ENCODE assay signal across 12 cellular contexts in the genomic region with DNA sequence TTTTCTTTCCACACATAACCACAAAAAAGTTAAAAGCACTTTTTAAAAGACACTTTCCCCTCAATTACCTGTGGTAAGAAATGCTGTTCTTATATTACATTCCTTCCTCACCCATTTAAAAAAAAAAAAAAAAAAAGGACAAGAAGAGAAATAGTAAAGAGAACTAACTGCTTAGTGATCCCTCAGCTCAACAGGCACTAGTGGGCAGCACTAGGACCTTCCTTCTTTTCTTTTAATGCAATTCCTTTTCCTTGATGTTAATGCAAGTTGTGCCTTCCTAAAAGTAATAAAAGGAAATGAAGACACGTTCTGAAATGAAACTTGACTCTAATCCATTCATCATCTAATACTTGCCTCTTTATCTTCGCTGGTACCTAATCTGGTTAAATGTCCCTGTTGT.
A peak's percentile ranks its signal among the peaks of the same experiment; 100 is the strongest.
DNase-seq lines count a peak whose midpoint lies in the region; ATAC-seq and TF ChIP-seq lines count a peak whose summit lies in the region.
"Had no signal": no experiment of that assay in that cellular context is flagged by ENCODE, and none has a peak within 500 bp of the region (broad histone marks: within the 10 kb centered on the region; RNA-seq: fewer than 3 reads in every experiment).

No MANE protein-coding gene starts in this region.

- H3K27ac ChIP-seq in HEK293 (ENCODE audit: extremely low read depth, low read depth, low read length), result no peak overlapping the region

- H3K9me3 ChIP-seq in HEK293 (ENCODE audit: control insufficient read depth, insufficient read depth, low read depth, low read length), result no peaks in the 10 kb centered on the region

- CTCF ChIA-PET in HEK293 (lab: Yijun Ruan, JAX), result interaction anchor here (0.6 to 1.2 kb wide), 3 partner anchors 11 to 424 kb away, joined by 3 to 8 read pairs (median 3); no protein-coding TSS in a partner anchor

- POLR2A ChIA-PET in HEK293 (lab: Yijun Ruan, JAX), result no interaction called here

- H3K36me3 ChIP-seq in HEK293 (ENCODE audit: control insufficient read depth in 2 of 2, insufficient read depth in 1 of 2, low read length in 2 of 2), result peaks cover 0 to 24% of the 10 kb centered on the region in 2 experiments; a peak in 2 of 3 replicates

- in situ Hi-C loops in ACHN (cut with HindIII; ENCODE audit: low pct_ligation_motif_present, low pct_unique_long_range_greater_than_20kb, low sequenced_read_pairs), result no loop called here

- peak; percentile 22 for DNase-seq in ACHN
- DNase-seq in amniotic epithelial cell (ENCODE audit: low read depth), result peak; percentile 32
- peak; percentile 50 for DNase-seq in iris pigment epithelial cell (ENCODE audit: low read depth)
- no peak for DNase-seq in NCI-H146 treated with DMSO at 0.1 percent for 48 hours (lab: John Stamatoyannopoulos, UW; ENCODE audit: unreplicated experiment)
- no peak for DNase-seq in NCI-H2171 (lab: John Stamatoyannopoulos, UW)
- DNase-seq: activated T-cell treated with anti-CD3 and anti-CD28 coated beads, Interleukin-2, amount 50 U/mL, for 48 hours; NCI-H2029 treated with DMSO at 0.1 percent for 48 hours; stimulated activated CD8-positive, alpha-beta memory T cell treated with anti-CD3 and anti-CD28 coated beads, Interleukin-4, amount 100 ng/mL, for 48 hours had no signal

- H3K4me1 ChIP-seq in HEK293 (ENCODE audit: control insufficient read depth, insufficient read depth, low read length), result peaks cover 10% of the 10 kb centered on the region; the same call in 1 of the 2 replicates

- ATAC-seq in esophagus mucosa (no peak), GM21528 (IDR thresholded peaks at IDR 0.05; ENCODE audit: low FRiP score, unreplicated experiment) (no peak)
- ATAC-seq: GM12878 had no signal

- H3K4me3 ChIP-seq in HEK293 (ENCODE audit: low read depth, low read length), result no peak overlapping the region
- H3K4me3 ChIP-seq: GM12878 had no signal

- 0 out of 2 replicates have a peak, but pooled peaks have one; percentile 11 for TF ChIP-seq CTCF in HEK293 (tag by site-specific recombination; IDR thresholded peaks at IDR 0.05)

TF ChIP-seq in HEK293, 187 proteins besides CTCF, POLR2A, EP300 and RAD21:
- no peak for TF ChIP-seq HOXD13 (CRISPR knock-in tag; IDR thresholded peaks at IDR 0.05; ENCODE audit: borderline replicate concordance)
- no peak for TF ChIP-seq ZNF169 (tag by site-specific recombination; IDR thresholded peaks at IDR 0.05)
- TF ChIP-seq ZNF16 (tag by site-specific recombination; IDR thresholded peaks at IDR 0.05; ENCODE audit: low read depth), result no peak
- no peak for TF ChIP-seq KLF9 (tag by site-specific recombination; IDR thresholded peaks at IDR 0.05; ENCODE audit: low read depth)
- TF ChIP-seq ZNF654 (tag by site-specific recombination; IDR thresholded peaks at IDR 0.05; ENCODE audit: low read depth), result no peak
- TF ChIP-seq ZNF202 (tag by site-specific recombination; IDR thresholded peaks at IDR 0.05; ENCODE audit: borderline replicate concordance), result no peak
- no peak for TF ChIP-seq ZNF707 (tag by site-specific recombination; IDR thresholded peaks at IDR 0.05)
- TF ChIP-seq MEIS1 (CRISPR knock-in tag; IDR thresholded peaks at IDR 0.05; ENCODE audit: borderline replicate concordance), result no peak
- no peak for TF ChIP-seq EGR2 (tag by site-specific recombination; IDR thresholded peaks at IDR 0.05; ENCODE audit: low read depth)
- TF ChIP-seq ZNF521 (tag by site-specific recombination; IDR thresholded peaks at IDR 0.05), result no peak
- TF ChIP-seq, protein P1, sequence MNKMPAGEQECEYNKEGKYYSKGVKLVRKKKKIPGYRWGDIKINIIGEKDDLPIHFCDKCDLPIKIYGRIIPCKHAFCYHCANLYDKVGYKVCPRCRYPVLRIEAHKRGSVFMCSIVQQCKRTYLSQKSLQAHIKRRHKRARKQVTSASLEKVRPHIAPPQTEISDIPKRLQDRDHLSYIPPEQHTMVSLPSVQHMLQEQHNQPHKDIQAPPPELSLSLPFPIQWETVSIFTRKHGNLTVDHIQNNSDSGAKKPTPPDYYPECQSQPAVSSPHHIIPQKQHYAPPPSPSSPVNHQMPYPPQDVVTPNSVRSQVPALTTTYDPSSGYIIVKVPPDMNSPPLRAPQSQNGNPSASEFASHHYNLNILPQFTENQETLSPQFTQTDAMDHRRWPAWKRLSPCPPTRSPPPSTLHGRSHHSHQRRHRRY (tag by site-specific recombination; IDR thresholded peaks at IDR 0.05), result no peak
- TF ChIP-seq ZNF785 (tag by site-specific recombination; IDR thresholded peaks at IDR 0.05), result no peak
- no peak for TF ChIP-seq ZNF626 (tag by site-specific recombination; IDR thresholded peaks at IDR 0.05)
- no peak for TF ChIP-seq WT1 (tag by site-specific recombination; IDR thresholded peaks at IDR 0.05)
- TF ChIP-seq, protein P2, sequence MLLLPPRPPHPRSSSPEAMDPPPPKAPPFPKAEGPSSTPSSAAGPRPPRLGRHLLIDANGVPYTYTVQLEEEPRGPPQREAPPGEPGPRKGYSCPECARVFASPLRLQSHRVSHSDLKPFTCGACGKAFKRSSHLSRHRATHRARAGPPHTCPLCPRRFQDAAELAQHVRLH (tag by site-specific recombination; IDR thresholded peaks at IDR 0.05), result no peak
- no peak for TF ChIP-seq SALL2 (tag by site-specific recombination; IDR thresholded peaks at IDR 0.05; ENCODE audit: borderline replicate concordance)
- TF ChIP-seq, protein P3, sequence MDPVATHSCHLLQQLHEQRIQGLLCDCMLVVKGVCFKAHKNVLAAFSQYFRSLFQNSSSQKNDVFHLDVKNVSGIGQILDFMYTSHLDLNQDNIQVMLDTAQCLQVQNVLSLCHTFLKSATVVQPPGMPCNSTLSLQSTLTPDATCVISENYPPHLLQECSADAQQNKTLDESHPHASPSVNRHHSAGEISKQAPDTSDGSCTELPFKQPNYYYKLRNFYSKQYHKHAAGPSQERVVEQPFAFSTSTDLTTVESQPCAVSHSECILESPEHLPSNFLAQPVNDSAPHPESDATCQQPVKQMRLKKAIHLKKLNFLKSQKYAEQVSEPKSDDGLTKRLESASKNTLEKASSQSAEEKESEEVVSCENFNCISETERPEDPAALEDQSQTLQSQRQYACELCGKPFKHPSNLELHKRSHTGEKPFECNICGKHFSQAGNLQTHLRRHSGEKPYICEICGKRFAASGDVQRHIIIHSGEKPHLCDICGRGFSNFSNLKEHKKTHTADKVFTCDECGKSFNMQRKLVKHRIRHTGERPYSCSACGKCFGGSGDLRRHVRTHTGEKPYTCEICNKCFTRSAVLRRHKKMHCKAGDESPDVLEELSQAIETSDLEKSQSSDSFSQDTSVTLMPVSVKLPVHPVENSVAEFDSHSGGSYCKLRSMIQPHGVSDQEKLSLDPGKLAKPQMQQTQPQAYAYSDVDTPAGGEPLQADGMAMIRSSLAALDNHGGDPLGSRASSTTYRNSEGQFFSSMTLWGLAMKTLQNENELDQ (tag by site-specific recombination; IDR thresholded peaks at IDR 0.05; ENCODE audit: low read depth), result no peak

Comparison
In these comparisons a context has a peak if more than half of its experiments do, and no peak if none do; other contexts are left out.
1. DNase-seq: peak in ACHN (single experiment), amniotic epithelial cell (single experiment) and iris pigment epithelial cell (single experiment); none in NCI-H146 treated with DMSO at 0.1 percent for 48 hours (single experiment) and NCI-H2171 (single experiment).